Comparison of ENCODE assay signal across 1 cellular context in genomic region chr18:79077181-79077580, GRCh38.
TF ChIP-seq lines count a peak whose summit lies in the region.

No MANE protein-coding gene starts in this region.

TF ChIP-seq in GM23338, 12 proteins besides CTCF, POLR2A, EP300 and RAD21 (continued from another document):
- TF ChIP-seq REST (IDR thresholded peaks at IDR 0.05; ENCODE audit: unreplicated experiment) (no peak), CREB1 (CRISPR knock-in tag; IDR thresholded peaks at IDR 0.05; ENCODE audit: low read depth) (no peak)
